ENCODE assay signal across 15 cellular contexts in genomic region chr13:32212420-32212819, GRCh38.
DNase-seq lines count a peak whose midpoint lies in the region; TF ChIP-seq lines count a peak whose summit lies in the region.
"Had no signal": no experiment of that assay in that cellular context is flagged by ENCODE, and none has a peak within 500 bp of the region (broad histone marks: within the 10 kb centered on the region; RNA-seq: fewer than 3 reads in every experiment).

No MANE protein-coding gene starts in this region.

- peak overlapping the region; percentile 71 for H3K27ac ChIP-seq in mesenchymal stem cell (ENCODE audit: low read length, poor library complexity, severe bottlenecking)
- H3K27ac ChIP-seq: neutrophil had no signal

- no peak overlapping the region for H2AFZ ChIP-seq in mesenchymal stem cell (ENCODE audit: low read depth, low read length)

- H3K9me3 ChIP-seq in mesenchymal stem cell (ENCODE audit: control insufficient read depth, low read length) = no peaks in the 10 kb centered on the region

- H3K4me3 ChIP-seq in HFF-Myc (replicated peaks; ENCODE audit: low read depth, low read length) (no peak overlapping the region), cardiac fibroblast (replicated peaks in 1 of 2; ENCODE audit: low read depth in 2 of 2, low read length in 2 of 2) (no peak overlapping the region), mesenchymal stem cell (ENCODE audit: insufficient read depth in 1 of 2, low read depth in 1 of 2, low read length in 2 of 2) (peak overlapping the region in 1 of 2 experiments; percentile 28)
- H3K4me3 ChIP-seq: K562 had no signal

- 45% methylated on average over 2 of the region's 3 CpGs for WGBS in mesenchymal stem cell

- no peak overlapping the region for H2BK120ac ChIP-seq in mesenchymal stem cell (ENCODE audit: low read depth, low read length)

- H3K14ac ChIP-seq in mesenchymal stem cell (ENCODE audit: low read length in 2 of 2) = no peak overlapping the region

- no peak overlapping the region for H2AK5ac ChIP-seq in mesenchymal stem cell (ENCODE audit: low read length, severe bottlenecking)

- H3K36me3 ChIP-seq in mesenchymal stem cell (ENCODE audit: control insufficient read depth in 1 of 2, insufficient read depth in 2 of 2, low read depth in 1 of 2, low read length in 2 of 2) = peaks cover 6% of the 10 kb centered on the region in 2 experiments

- no peaks in the 10 kb centered on the region for H3K79me1 ChIP-seq in mesenchymal stem cell (replicated peaks; ENCODE audit: low read length, poor library complexity, severe bottlenecking)

- H2BK12ac ChIP-seq in mesenchymal stem cell (ENCODE audit: low read length in 2 of 2) = no peak overlapping the region

- DNase-seq in A172 (ENCODE audit: low spot score) = peak; percentile 49
- DNase-seq in HFF-Myc (ENCODE audit: extremely low read depth, low read depth) = peak; percentile 52
- peak; percentile 72 to 77 for DNase-seq in cardiac fibroblast (ENCODE audit: low read depth in 2 of 2)
- peak; percentile 77 for DNase-seq in mesenchymal stem cell
- DNase-seq in DMS53 (lab: John Stamatoyannopoulos, UW) = no peak
- DNase-seq in dermis blood vessel endothelial cell = no peak
- DNase-seq in activated CD4-positive, CD25-positive, alpha-beta regulatory T cell treated with anti-CD3 and anti-CD28 coated beads, Interleukin-2, amount 50 U/mL, for 72 hours = no peak
- DNase-seq in DMS79 treated with DMSO at 0.1 percent for 48 hours (lab: John Stamatoyannopoulos, UW) = no peak
- DNase-seq: activated CD8-positive, alpha-beta memory T cell treated with anti-CD3 and anti-CD28 coated beads, Interleukin-2, amount 10 ng/mL, durations not matched to agents 7 days and 5 days; activated naive CD8-positive, alpha-beta T cell treated with anti-CD3 and anti-CD28 coated beads, Interleukin-2, amount 10 ng/mL, durations not matched to agents 7 days and 5 days; effector CD8-positive, alpha-beta T cell; NCI-H146; stimulated activated CD4-positive, alpha-beta T cell treated with anti-CD3 and anti-CD28 coated beads, Interleukin-12 subunit alpha, Interleukin-12 subunit beta, amount 100 ng/mL, for 4 hours had no signal

- H3K27me3 ChIP-seq in mesenchymal stem cell (ENCODE audit: control insufficient read depth in 1 of 2, insufficient read depth in 1 of 2, low read length in 2 of 2) = no peaks in the 10 kb centered on the region
- H3K27me3 ChIP-seq: neutrophil had no signal

- H4K91ac ChIP-seq in mesenchymal stem cell (ENCODE audit: low read length) = no peak overlapping the region

- no peak overlapping the region for H3K18ac ChIP-seq in mesenchymal stem cell (ENCODE audit: low read depth in 1 of 2, low read length in 2 of 2)

- peaks cover 8% of the 10 kb centered on the region for H3K4me1 ChIP-seq in mesenchymal stem cell (ENCODE audit: control insufficient read depth, insufficient read depth, low read depth, low read length)

- TF ChIP-seq CTCF in HFF-Myc (IDR thresholded peaks at IDR 0.05; ENCODE audit: low read depth, low read length, missing control alignments) (no peak), cardiac fibroblast (IDR thresholded peaks at IDR 0.05; ENCODE audit: low read depth, low read length) (no peak)

- H4K8ac ChIP-seq in mesenchymal stem cell (ENCODE audit: low read length) = no peak overlapping the region

- H3K4ac ChIP-seq in mesenchymal stem cell (ENCODE audit: low read depth in 1 of 2, low read length in 2 of 2) = no peak overlapping the region

- H2BK5ac ChIP-seq in mesenchymal stem cell (ENCODE audit: low read depth, low read length, poor library complexity, severe bottlenecking) = no peak overlapping the region

- H3K9ac ChIP-seq in mesenchymal stem cell (ENCODE audit: low read length) = peak overlapping the region; percentile 68

- no peak overlapping the region for H2BK15ac ChIP-seq in mesenchymal stem cell (ENCODE audit: low read depth, poor library complexity, severe bottlenecking)

- no peak overlapping the region for H3K4me2 ChIP-seq in mesenchymal stem cell (ENCODE audit: low read length, poor library complexity, severe bottlenecking)

- H3K23ac ChIP-seq in mesenchymal stem cell (ENCODE audit: low read length in 2 of 2) = no peak overlapping the region

Comparison
In these comparisons a context has a peak if more than half of its experiments do, and no peak if none do; other contexts are left out.
1. DNase-seq: peak in A172 (single experiment), HFF-Myc (single experiment), cardiac fibroblast (2 of 2) and mesenchymal stem cell (single experiment); none in DMS53 (single experiment), dermis blood vessel endothelial cell (single experiment), activated CD4-positive, CD25-positive, alpha-beta regulatory T cell treated with anti-CD3 and anti-CD28 coated beads, Interleukin-2, amount 50 U/mL, for 72 hours (single experiment) and DMS79 treated with DMSO at 0.1 percent for 48 hours (single experiment).